Comparison of ENCODE assay signal across 13 cellular contexts in genomic region chr1:98761238-98761637, GRCh38.
DNase-seq lines count a peak whose midpoint lies in the region; ATAC-seq and TF ChIP-seq lines count a peak whose summit lies in the region.
"Had no signal": no experiment of that assay in that cellular context is flagged by ENCODE, and none has a peak within 500 bp of the region (broad histone marks: within the 10 kb centered on the region; RNA-seq: fewer than 3 reads in every experiment).

No MANE protein-coding gene starts in this region.

- H3K4me2 ChIP-seq in OCI-LY7 (ENCODE audit: low read length) = no peak overlapping the region

- H3K4me3 Mint-ChIP-seq in osteocyte (ENCODE audit: unreplicated experiment) = no peak overlapping the region
- H3K4me3 Mint-ChIP-seq: B cell had no signal

- H3K79me2 ChIP-seq in OCI-LY7 (ENCODE audit: insufficient read depth, low read depth, low read length) = no peaks in the 10 kb centered on the region

- H2AFZ ChIP-seq in OCI-LY7 (ENCODE audit: low read length) = no peak overlapping the region

- no peaks in the 10 kb centered on the region for H3K36me3 ChIP-seq in H7 (replicated peaks; ENCODE audit: control insufficient read depth, insufficient read depth, low read length)
- H3K36me3 ChIP-seq in OCI-LY7 (ENCODE audit: insufficient read depth, low read length) = no peaks in the 10 kb centered on the region
- H3K36me3 ChIP-seq: SJCRH30 had no signal

- CTCF ChIA-PET in OCI-LY7 (lab: Charles Lee; ENCODE audit: unreplicated experiment) = no interaction called here

- no peaks in the 10 kb centered on the region for H3K9me2 ChIP-seq in OCI-LY7 (ENCODE audit: insufficient read depth, low read length)

- no peaks in the 10 kb centered on the region for H3K4me1 ChIP-seq in OCI-LY7 (ENCODE audit: insufficient read depth, low read length, poor library complexity, severe bottlenecking)
- H3K4me1 ChIP-seq: SJCRH30 had no signal

- H3K36me3 Mint-ChIP-seq in osteocyte (ENCODE audit: unreplicated experiment) = peaks cover 7% of the 10 kb centered on the region

- H3K27ac Mint-ChIP-seq in osteocyte (ENCODE audit: unreplicated experiment) = no peak overlapping the region
- H3K27ac Mint-ChIP-seq: B cell had no signal

- H3K27me3 ChIP-seq in H7 (ENCODE audit: control insufficient read depth, insufficient read depth, low read length) = no peaks in the 10 kb centered on the region
- H3K27me3 ChIP-seq: SJCRH30 had no signal

- no TSS peak for BruUV-seq in OCI-LY7 (replicated peaks; lab: Mats Ljungman, UMichigan)

- intact Hi-C loops in OCI-LY7 (cut with micrococcal nuclease; ENCODE audit: unreplicated experiment) (no loop called here), Right ventricle myocardium inferior (cut with DNase I) (no loop called here)

- DNase-seq in A172 (ENCODE audit: low spot score) = peak; percentile 2
- DNase-seq in H7 = peak; percentile 1
- peak; percentile 2 for DNase-seq in OCI-LY7 (ENCODE audit: low spot score)
- DNase-seq in fibroblast of pulmonary artery (ENCODE audit: low read depth) = no peak
- no peak for DNase-seq in Right ventricle myocardium inferior (ENCODE audit: missing footprints)
- DNase-seq in anterior cingulate cortex (lab: John Stamatoyannopoulos, UW) = no peak
- no peak for DNase-seq in osteocyte (ENCODE audit: extremely low spot score, unreplicated experiment)
- DNase-seq: activated CD4-positive, alpha-beta T cell treated with anti-CD3 and anti-CD28 coated beads for 4 hours; midbrain; NCI-H2029 had no signal

- H3K9me3 Mint-ChIP-seq in osteocyte (ENCODE audit: unreplicated experiment) = no peaks in the 10 kb centered on the region

- no peaks in the 10 kb centered on the region for H3K27me3 Mint-ChIP-seq in osteocyte (ENCODE audit: unreplicated experiment)

- H3K4me3 ChIP-seq in H7 (ENCODE audit: insufficient read depth, low read depth, low read length) (no peak overlapping the region), OCI-LY7 (ENCODE audit: low read depth, low read length, poor library complexity, severe bottlenecking) (no peak overlapping the region), fibroblast of pulmonary artery (replicated peaks; ENCODE audit: low read depth, low read length) (no peak overlapping the region)
- H3K4me3 ChIP-seq: SJCRH30 had no signal

- POLR2A ChIA-PET in OCI-LY7 (lab: Charles Lee) = no interaction called here

- peak; percentile 26; the same call in 1 of the 2 replicates for TF ChIP-seq CTCF in OCI-LY7 (conservative IDR thresholded peaks at IDR 0.05; ENCODE audit: low read length)
- peak; percentile 2 for TF ChIP-seq CTCF in fibroblast of pulmonary artery (IDR thresholded peaks at IDR 0.05; ENCODE audit: low read length, missing control alignments)
- no peak for TF ChIP-seq CTCF in osteocyte (IDR thresholded peaks at IDR 0.05)

- no peaks in the 10 kb centered on the region for H3K9me3 ChIP-seq in OCI-LY7 (ENCODE audit: low read length)
- H3K9me3 ChIP-seq: SJCRH30 had no signal

- ATAC-seq in Right ventricle myocardium inferior (no peak), HG03097 (IDR thresholded peaks at IDR 0.05; ENCODE audit: low FRiP score, unreplicated experiment) (no peak)

- H3K27ac ChIP-seq in OCI-LY7 (ENCODE audit: low read depth, low read length, poor library complexity, severe bottlenecking) = no peak overlapping the region
- H3K27ac ChIP-seq: SJCRH30 had no signal

- no peaks in the 10 kb centered on the region for H4K20me1 ChIP-seq in OCI-LY7 (ENCODE audit: insufficient read depth, low read length)

- H3K4me1 Mint-ChIP-seq in osteocyte (ENCODE audit: unreplicated experiment) = no peaks in the 10 kb centered on the region

Comparison
In these comparisons a context has a peak if more than half of its experiments do, and no peak if none do; other contexts are left out.
1. DNase-seq: peak in A172 (single experiment), H7 (single experiment) and OCI-LY7 (single experiment); none in fibroblast of pulmonary artery (single experiment), Right ventricle myocardium inferior (single experiment), anterior cingulate cortex (0 of 58) and osteocyte (single experiment).